1 cellular context compared by ENCODE assay signal in genomic region chr4:37243061-37243460, GRCh38.
TF ChIP-seq lines count a peak whose summit lies in the region.

No MANE protein-coding gene starts in this region.

TF ChIP-seq in H1, 55 proteins besides CTCF, POLR2A, EP300 and RAD21 (continued from another document):
- no peak for TF ChIP-seq ZNF274 (IDR thresholded peaks at IDR 0.05; ENCODE audit: borderline replicate concordance, extremely low read depth, low read length)
- TF ChIP-seq GTF2F1 (IDR thresholded peaks at IDR 0.05; ENCODE audit: borderline replicate concordance, low read depth, low read length) = no peak
- no peak for TF ChIP-seq SP4 (IDR thresholded peaks at IDR 0.05; ENCODE audit: low read length)
- TF ChIP-seq CEBPB (IDR thresholded peaks at IDR 0.05; ENCODE audit: low read depth, low read length) = no peak
- no peak for TF ChIP-seq ATF2 (IDR thresholded peaks at IDR 0.05; ENCODE audit: low read length)
